13 cellular contexts compared by ENCODE assay signal in genomic region chr4:3446631-3447320, GRCh38. TPM values are rescaled to one million over a fixed set of nuclear protein-coding genes. Genes with fewer than 3 reads are reported as not detected.
A peak's percentile ranks its signal among the peaks of the same experiment; 100 is the strongest.
DNase-seq lines count a peak whose midpoint lies in the region; ATAC-seq and TF ChIP-seq lines count a peak whose summit lies in the region.
"Had no signal": no experiment of that assay in that cellular context is flagged by ENCODE, and none has a peak within 500 bp of the region (broad histone marks: within the 10 kb centered on the region; RNA-seq: fewer than 3 reads in every experiment).

No MANE protein-coding gene starts in this region.

- ATAC-seq in left cardiac atrium (no peak), left ventricle myocardium superior (no peak), mucosa of descending colon (no peak), GM18868 (IDR thresholded peaks at IDR 0.05; ENCODE audit: unreplicated experiment) (no peak)

- H3K27me3 ChIP-seq in left ventricle myocardium inferior (ENCODE audit: low read depth) (peaks cover 7% of the 10 kb centered on the region), dorsolateral prefrontal cortex (no peaks in the 10 kb centered on the region)

- H3K36me3 ChIP-seq in left ventricle myocardium inferior (no peaks in the 10 kb centered on the region), mucosa of descending colon (ENCODE audit: low read depth) (no peaks in the 10 kb centered on the region)

- H3K4me3 ChIP-seq in left ventricle myocardium inferior (no peak overlapping the region), mucosa of descending colon (no peak overlapping the region), dorsolateral prefrontal cortex (no peak overlapping the region)

- H3K9me3 ChIP-seq in left ventricle myocardium inferior (replicated peaks) (no peaks in the 10 kb centered on the region), mucosa of descending colon (no peaks in the 10 kb centered on the region)
- H3K9me3 ChIP-seq: Caco-2 had no signal

- DNase-seq in left ventricle myocardium inferior (peak; percentile 3), left cardiac atrium (no peak), left ventricle myocardium superior (peak; percentile 22), mucosa of descending colon (peak in 2 of 3 donors; percentile 12 to 38), NOMO-1 treated with DMSO at 0.1 percent for 48 hours (lab: John Stamatoyannopoulos, UW; ENCODE audit: unreplicated experiment) (no peak), dorsolateral prefrontal cortex (no peak)
- DNase-seq: Caco-2; CD8-positive, alpha-beta memory T cell; DND-41; GDM1 had no signal

- peaks cover 6% of the 10 kb centered on the region for H3K4me1 ChIP-seq in left ventricle myocardium inferior
- H3K4me1 ChIP-seq in mucosa of descending colon (ENCODE audit: low read depth) = no peaks in the 10 kb centered on the region

- H3K27ac ChIP-seq in left ventricle myocardium inferior (replicated peaks) (no peak overlapping the region), dorsolateral prefrontal cortex (no peak overlapping the region)

- TF ChIP-seq CTCF in left ventricle myocardium inferior (IDR thresholded peaks at IDR 0.05; ENCODE audit: borderline replicate concordance) = no peak
- no peak for TF ChIP-seq CTCF in mucosa of descending colon (IDR thresholded peaks at IDR 0.05)
- no peak for TF ChIP-seq CTCF in dorsolateral prefrontal cortex (IDR thresholded peaks at IDR 0.05 in 54 of 56, conservative IDR thresholded peaks at IDR 0.05 in 2 of 56; ENCODE audit: low read depth in 1 of 56, partially characterized antibody in 56 of 56)

- intact Hi-C loops in left ventricle myocardium inferior (cut with micrococcal nuclease) (no loop called here), left cardiac atrium (cut with DNase I) (no loop called here), left ventricle myocardium superior (cut with micrococcal nuclease) (loop anchor here (10.0 kb wide), 1 partner anchor 102 kb away; no protein-coding TSS in a partner anchor), mucosa of descending colon (cut with DNase I, micrococcal nuclease) (no loop called here), dorsolateral prefrontal cortex (cut with DNase I) (no loop called here)

RNA-seq across cellular contexts. Expression of gene HGFAC, which starts 5.0 kb away (rescaled TPM):
- total RNA-seq in left ventricle myocardium inferior (0.80 TPM), left cardiac atrium (under 1 TPM; 0.34 to 0.38 TPM), left ventricle myocardium superior (0.67 TPM), mucosa of descending colon (under 1 TPM in 1 of 3 donors, not detected in 2; 0.95 TPM), dorsolateral prefrontal cortex (10 to 100 TPM in 5 of 120 experiments, 1 to 10 TPM in 109, under 1 TPM in 6; 0.33 to 18.9 (median 3.4) TPM)
- total RNA-seq: B cell; CD8-positive, alpha-beta memory T cell; HT-29 had no signal

RNA-seq across cellular contexts. Expression of gene DOK7, which starts 16.3 kb away (rescaled TPM):
- total RNA-seq in left ventricle myocardium inferior (46.7 TPM), left cardiac atrium (10 to 100 TPM; 21.5 to 38.2 TPM), left ventricle myocardium superior (35.5 TPM), mucosa of descending colon (under 1 TPM; 0.28 to 0.61 (median 0.39) TPM), dorsolateral prefrontal cortex (1 to 10 TPM in 56 of 120 experiments, under 1 TPM in 61, not detected in 3; 0.22 to 5.2 (median 0.98) TPM)
- total RNA-seq: CD8-positive, alpha-beta memory T cell had no signal

Comparison
In these comparisons a context has a peak if more than half of its experiments do, and no peak if none do; other contexts are left out.
1. DNase-seq: peak in left ventricle myocardium inferior (single experiment), left ventricle myocardium superior (single experiment) and mucosa of descending colon (2 of 3); none in left cardiac atrium (single experiment), NOMO-1 treated with DMSO at 0.1 percent for 48 hours (single experiment) and dorsolateral prefrontal cortex (0 of 10).